Comparison of ENCODE assay signal across 24 cellular contexts in the genomic region with DNA sequence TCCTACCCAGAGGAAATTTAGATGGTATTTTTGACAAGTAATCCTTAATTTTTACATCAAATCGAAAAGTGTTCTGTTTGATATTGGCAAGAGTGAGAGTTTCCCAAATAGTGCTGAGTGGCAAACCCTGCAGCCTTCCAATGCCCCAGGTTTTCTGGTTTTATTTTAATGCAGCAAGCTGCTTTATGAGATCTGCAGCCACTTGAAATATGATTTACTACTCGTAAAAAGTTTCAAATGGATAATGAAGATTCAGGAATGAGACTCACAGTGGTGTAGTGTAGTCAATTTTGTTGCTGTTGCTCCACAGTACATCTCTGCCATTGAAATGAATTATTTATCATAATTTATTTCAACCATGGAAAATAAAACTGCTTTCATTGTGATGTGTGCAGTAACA.
"Had no signal": no experiment of that assay in that cellular context is flagged by ENCODE, and none has a peak within 500 bp of the region (broad histone marks: within the 10 kb centered on the region; RNA-seq: fewer than 3 reads in every experiment).

No MANE protein-coding gene starts in this region.

- H3K9me3 ChIP-seq: colonic mucosa, esophagus muscularis mucosa, esophagus squamous epithelium, gastrocnemius medialis, gastroesophageal sphincter, heart left ventricle, heart right ventricle had no signal

- H3K4me3 ChIP-seq: colonic mucosa, coronary artery, dorsolateral prefrontal cortex, esophagus muscularis mucosa, esophagus squamous epithelium, gastrocnemius medialis, gastroesophageal sphincter, heart left ventricle, heart right ventricle, hepatocyte had no signal

- H3K27ac ChIP-seq: colonic mucosa, coronary artery, dorsolateral prefrontal cortex, epithelial cell of prostate, esophagus muscularis mucosa, esophagus squamous epithelium, foreskin keratinocyte, gastrocnemius medialis, gastroesophageal sphincter, heart left ventricle, heart right ventricle, hepatocyte had no signal

- H3K36me3 ChIP-seq: colonic mucosa, esophagus muscularis mucosa, esophagus squamous epithelium, gastrocnemius medialis, gastroesophageal sphincter, heart left ventricle, heart right ventricle had no signal

- H3K4me1 ChIP-seq: colonic mucosa, esophagus muscularis mucosa, esophagus squamous epithelium, foreskin keratinocyte, gastrocnemius medialis, gastroesophageal sphincter, heart left ventricle, heart right ventricle had no signal

- DNase-seq: colonic mucosa; cortex of kidney; dermis blood vessel endothelial cell; dorsolateral prefrontal cortex; effector CD4-positive, alpha-beta T cell; effector CD8-positive, alpha-beta T cell; effector memory CD4-positive, alpha-beta T cell; effector memory CD8-positive, alpha-beta T cell; endodermal cell; erythroblast; esophagus squamous epithelium; foreskin fibroblast; foreskin keratinocyte; foreskin melanocyte; gastrocnemius medialis; glutamatergic neuron; head of caudate nucleus; heart left ventricle; heart right ventricle had no signal
